In genomic region chr1:181179980-181180964, GRCh38 we compare ENCODE assay signal across 1 cellular context.
A peak's percentile ranks its signal among the peaks of the same experiment; 100 is the strongest.
TF ChIP-seq lines count a peak whose summit lies in the region.

No MANE protein-coding gene starts in this region.

TF ChIP-seq in WTC11, 78 proteins besides CTCF, POLR2A, EP300 and RAD21 (continued from another document):
- TF ChIP-seq, protein P1, sequence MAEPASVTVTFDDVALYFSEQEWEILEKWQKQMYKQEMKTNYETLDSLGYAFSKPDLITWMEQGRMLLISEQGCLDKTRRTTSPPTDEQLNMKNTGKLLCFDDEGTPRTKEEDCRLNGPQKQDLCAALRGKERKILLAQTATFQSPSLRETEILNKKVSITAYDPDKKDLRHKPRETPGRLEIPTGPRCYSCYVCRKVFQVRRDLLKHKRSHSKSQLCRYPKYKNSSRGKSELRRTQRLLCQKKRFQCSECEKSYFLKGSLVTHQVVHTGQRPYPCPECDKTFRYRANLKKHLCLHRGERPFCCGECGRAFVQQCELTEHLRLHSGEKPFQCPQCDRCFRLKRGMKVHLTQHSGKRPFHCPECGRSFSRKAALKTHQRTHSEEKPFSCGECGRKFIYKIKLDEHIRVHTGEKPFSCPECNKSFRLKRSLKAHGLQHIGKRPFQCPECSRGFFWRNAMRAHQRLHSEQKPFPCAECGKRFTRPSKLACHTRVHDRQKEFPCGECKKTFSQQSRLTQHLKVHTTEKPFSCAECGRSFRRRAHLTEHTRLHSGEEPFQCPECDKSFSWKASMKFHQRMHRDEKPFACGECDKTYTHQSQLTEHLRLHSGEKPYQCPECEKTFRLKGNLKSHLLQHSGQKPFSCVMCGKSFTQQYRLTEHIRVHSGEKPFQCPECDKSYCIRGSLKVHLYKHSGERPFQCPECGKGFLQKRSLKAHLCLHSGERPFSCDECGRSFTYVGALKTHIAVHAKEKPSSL (CRISPR knock-in tag; conservative IDR thresholded peaks at IDR 0.05): no peak
- TF ChIP-seq GTF2I (CRISPR knock-in tag; conservative IDR thresholded peaks at IDR 0.05): no peak
- no peak for TF ChIP-seq SOX15 (CRISPR knock-in tag; IDR thresholded peaks at IDR 0.05)
- no peak for TF ChIP-seq SMAD3 (CRISPR knock-in tag; IDR thresholded peaks at IDR 0.05; ENCODE audit: borderline replicate concordance)
- no peak for TF ChIP-seq FOXJ3 (CRISPR knock-in tag; IDR thresholded peaks at IDR 0.05; ENCODE audit: borderline replicate concordance)
- TF ChIP-seq ZNF317 (CRISPR knock-in tag; IDR thresholded peaks at IDR 0.05; ENCODE audit: borderline replicate concordance, low read depth): no peak
- no peak for TF ChIP-seq HMGXB4 (CRISPR knock-in tag; IDR thresholded peaks at IDR 0.05)
- no peak for TF ChIP-seq ZBTB43 (CRISPR knock-in tag; IDR thresholded peaks at IDR 0.05)
- no peak for TF ChIP-seq ZNF232 (CRISPR knock-in tag; IDR thresholded peaks at IDR 0.05)
- TF ChIP-seq MAX (CRISPR knock-in tag; IDR thresholded peaks at IDR 0.05): peak; percentile 66
- peak; percentile 28; the same call in 1 of the 2 replicates for TF ChIP-seq USF2 (CRISPR knock-in tag; IDR thresholded peaks at IDR 0.05)
- TF ChIP-seq ESRRA (CRISPR knock-in tag; IDR thresholded peaks at IDR 0.05; ENCODE audit: borderline replicate concordance): no peak
- no peak for TF ChIP-seq ATF2 (CRISPR knock-in tag; IDR thresholded peaks at IDR 0.05; ENCODE audit: borderline replicate concordance, low read depth)
- TF ChIP-seq NFATC4 (CRISPR knock-in tag; IDR thresholded peaks at IDR 0.05): no peak
- no peak for TF ChIP-seq JUN (CRISPR knock-in tag; IDR thresholded peaks at IDR 0.05)
- no peak for TF ChIP-seq FOXP1 (CRISPR knock-in tag; IDR thresholded peaks at IDR 0.05; ENCODE audit: borderline replicate concordance)
- TF ChIP-seq ERG (CRISPR knock-in tag; IDR thresholded peaks at IDR 0.05): no peak
- 0 out of 2 replicates have a peak, but pooled peaks have one; percentile 18 for TF ChIP-seq ZNF423 (CRISPR knock-in tag; IDR thresholded peaks at IDR 0.05)
- TF ChIP-seq SP1 (CRISPR knock-in tag; conservative IDR thresholded peaks at IDR 0.05): no peak
- no peak for TF ChIP-seq TCF7 (CRISPR knock-in tag; IDR thresholded peaks at IDR 0.05; ENCODE audit: low read depth)
- TF ChIP-seq ZNF219 (CRISPR knock-in tag; IDR thresholded peaks at IDR 0.05; ENCODE audit: borderline replicate concordance): no peak
